Comparison of ENCODE assay signal across 1 cellular context in the genomic region with DNA sequence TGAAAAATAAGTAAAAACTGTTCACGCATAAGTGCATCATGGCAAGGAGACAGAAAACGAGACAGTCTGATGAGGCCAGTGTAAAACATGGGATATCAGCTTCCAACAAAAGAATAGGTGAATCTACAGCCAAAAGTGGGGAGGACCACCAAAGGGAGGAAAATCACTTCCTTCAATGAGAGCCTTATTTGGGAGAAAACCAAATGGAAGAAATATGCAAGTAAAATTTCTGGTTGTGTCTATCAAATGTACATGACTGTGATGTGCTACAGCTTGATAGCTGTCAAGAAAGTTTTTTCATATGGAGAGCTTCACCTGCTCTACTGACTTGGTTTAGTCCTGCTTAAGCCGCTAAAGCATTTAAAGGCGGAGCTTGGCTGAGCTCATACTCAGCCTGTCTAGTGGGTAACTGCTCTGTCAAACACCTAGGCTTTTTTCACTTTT.
A peak's percentile ranks its signal among the peaks of the same experiment; 100 is the strongest.
TF ChIP-seq lines count a peak whose summit lies in the region.

No MANE protein-coding gene starts in this region.

TF ChIP-seq in K562, 482 proteins besides CTCF, POLR2A, EP300 and RAD21 (continued from another document):
- TF ChIP-seq, protein P1, sequence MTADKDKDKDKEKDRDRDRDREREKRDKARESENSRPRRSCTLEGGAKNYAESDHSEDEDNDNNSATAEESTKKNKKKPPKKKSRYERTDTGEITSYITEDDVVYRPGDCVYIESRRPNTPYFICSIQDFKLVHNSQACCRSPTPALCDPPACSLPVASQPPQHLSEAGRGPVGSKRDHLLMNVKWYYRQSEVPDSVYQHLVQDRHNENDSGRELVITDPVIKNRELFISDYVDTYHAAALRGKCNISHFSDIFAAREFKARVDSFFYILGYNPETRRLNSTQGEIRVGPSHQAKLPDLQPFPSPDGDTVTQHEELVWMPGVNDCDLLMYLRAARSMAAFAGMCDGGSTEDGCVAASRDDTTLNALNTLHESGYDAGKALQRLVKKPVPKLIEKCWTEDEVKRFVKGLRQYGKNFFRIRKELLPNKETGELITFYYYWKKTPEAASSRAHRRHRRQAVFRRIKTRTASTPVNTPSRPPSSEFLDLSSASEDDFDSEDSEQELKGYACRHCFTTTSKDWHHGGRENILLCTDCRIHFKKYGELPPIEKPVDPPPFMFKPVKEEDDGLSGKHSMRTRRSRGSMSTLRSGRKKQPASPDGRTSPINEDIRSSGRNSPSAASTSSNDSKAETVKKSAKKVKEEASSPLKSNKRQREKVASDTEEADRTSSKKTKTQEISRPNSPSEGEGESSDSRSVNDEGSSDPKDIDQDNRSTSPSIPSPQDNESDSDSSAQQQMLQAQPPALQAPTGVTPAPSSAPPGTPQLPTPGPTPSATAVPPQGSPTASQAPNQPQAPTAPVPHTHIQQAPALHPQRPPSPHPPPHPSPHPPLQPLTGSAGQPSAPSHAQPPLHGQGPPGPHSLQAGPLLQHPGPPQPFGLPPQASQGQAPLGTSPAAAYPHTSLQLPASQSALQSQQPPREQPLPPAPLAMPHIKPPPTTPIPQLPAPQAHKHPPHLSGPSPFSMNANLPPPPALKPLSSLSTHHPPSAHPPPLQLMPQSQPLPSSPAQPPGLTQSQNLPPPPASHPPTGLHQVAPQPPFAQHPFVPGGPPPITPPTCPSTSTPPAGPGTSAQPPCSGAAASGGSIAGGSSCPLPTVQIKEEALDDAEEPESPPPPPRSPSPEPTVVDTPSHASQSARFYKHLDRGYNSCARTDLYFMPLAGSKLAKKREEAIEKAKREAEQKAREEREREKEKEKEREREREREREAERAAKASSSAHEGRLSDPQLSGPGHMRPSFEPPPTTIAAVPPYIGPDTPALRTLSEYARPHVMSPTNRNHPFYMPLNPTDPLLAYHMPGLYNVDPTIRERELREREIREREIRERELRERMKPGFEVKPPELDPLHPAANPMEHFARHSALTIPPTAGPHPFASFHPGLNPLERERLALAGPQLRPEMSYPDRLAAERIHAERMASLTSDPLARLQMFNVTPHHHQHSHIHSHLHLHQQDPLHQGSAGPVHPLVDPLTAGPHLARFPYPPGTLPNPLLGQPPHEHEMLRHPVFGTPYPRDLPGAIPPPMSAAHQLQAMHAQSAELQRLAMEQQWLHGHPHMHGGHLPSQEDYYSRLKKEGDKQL (CRISPR knock-in tag; IDR thresholded peaks at IDR 0.05; ENCODE audit: borderline replicate concordance) = no peak
- no peak for TF ChIP-seq BDP1 (IDR thresholded peaks at IDR 0.05; ENCODE audit: insufficient read depth, insufficient read length)
- TF ChIP-seq MNT (conservative IDR thresholded peaks at IDR 0.05) = peak in 1 of 2 experiments; percentile 27; a peak in 1 of 4 replicates
- TF ChIP-seq, protein P2, sequence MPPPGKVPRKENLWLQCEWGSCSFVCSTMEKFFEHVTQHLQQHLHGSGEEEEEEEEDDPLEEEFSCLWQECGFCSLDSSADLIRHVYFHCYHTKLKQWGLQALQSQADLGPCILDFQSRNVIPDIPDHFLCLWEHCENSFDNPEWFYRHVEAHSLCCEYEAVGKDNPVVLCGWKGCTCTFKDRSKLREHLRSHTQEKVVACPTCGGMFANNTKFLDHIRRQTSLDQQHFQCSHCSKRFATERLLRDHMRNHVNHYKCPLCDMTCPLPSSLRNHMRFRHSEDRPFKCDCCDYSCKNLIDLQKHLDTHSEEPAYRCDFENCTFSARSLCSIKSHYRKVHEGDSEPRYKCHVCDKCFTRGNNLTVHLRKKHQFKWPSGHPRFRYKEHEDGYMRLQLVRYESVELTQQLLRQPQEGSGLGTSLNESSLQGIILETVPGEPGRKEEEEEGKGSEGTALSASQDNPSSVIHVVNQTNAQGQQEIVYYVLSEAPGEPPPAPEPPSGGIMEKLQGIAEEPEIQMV (tag; conservative IDR thresholded peaks at IDR 0.05; ENCODE audit: low read depth) = no peak
- TF ChIP-seq CTBP1 (IDR thresholded peaks at IDR 0.05; ENCODE audit: borderline replicate concordance) = peak; percentile 16; the same call in 1 of the 2 replicates
- TF ChIP-seq, protein P3, sequence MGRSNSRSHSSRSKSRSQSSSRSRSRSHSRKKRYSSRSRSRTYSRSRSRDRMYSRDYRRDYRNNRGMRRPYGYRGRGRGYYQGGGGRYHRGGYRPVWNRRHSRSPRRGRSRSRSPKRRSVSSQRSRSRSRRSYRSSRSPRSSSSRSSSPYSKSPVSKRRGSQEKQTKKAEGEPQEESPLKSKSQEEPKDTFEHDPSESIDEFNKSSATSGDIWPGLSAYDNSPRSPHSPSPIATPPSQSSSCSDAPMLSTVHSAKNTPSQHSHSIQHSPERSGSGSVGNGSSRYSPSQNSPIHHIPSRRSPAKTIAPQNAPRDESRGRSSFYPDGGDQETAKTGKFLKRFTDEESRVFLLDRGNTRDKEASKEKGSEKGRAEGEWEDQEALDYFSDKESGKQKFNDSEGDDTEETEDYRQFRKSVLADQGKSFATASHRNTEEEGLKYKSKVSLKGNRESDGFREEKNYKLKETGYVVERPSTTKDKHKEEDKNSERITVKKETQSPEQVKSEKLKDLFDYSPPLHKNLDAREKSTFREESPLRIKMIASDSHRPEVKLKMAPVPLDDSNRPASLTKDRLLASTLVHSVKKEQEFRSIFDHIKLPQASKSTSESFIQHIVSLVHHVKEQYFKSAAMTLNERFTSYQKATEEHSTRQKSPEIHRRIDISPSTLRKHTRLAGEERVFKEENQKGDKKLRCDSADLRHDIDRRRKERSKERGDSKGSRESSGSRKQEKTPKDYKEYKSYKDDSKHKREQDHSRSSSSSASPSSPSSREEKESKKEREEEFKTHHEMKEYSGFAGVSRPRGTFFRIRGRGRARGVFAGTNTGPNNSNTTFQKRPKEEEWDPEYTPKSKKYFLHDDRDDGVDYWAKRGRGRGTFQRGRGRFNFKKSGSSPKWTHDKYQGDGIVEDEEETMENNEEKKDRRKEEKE (IDR thresholded peaks at IDR 0.05; ENCODE audit: borderline replicate concordance in 1 of 2, control insufficient read depth in 1 of 2, low read depth in 2 of 2, low read length in 1 of 2) = peak in 1 of 2 experiments; percentile 96; a peak in 2 of 4 replicates
- 0 out of 2 replicates have a peak, but pooled peaks have one; percentile 8 for TF ChIP-seq ZNF384 (IDR thresholded peaks at IDR 0.05; ENCODE audit: low read depth, low read length)
- 0 out of 2 replicates have a peak, but pooled peaks have one; percentile 47 for TF ChIP-seq SREBF1 (IDR thresholded peaks at IDR 0.05; ENCODE audit: borderline replicate concordance, low read depth, low read length)
- TF ChIP-seq SP2 (IDR thresholded peaks at IDR 0.05; ENCODE audit: extremely low read depth, low read depth, low read length, poor library complexity, severe bottlenecking) = no peak
- TF ChIP-seq CREBBP (IDR thresholded peaks at IDR 0.05; ENCODE audit: low read depth, low read length) = no peak
- TF ChIP-seq ZNF764 (CRISPR knock-in tag; IDR thresholded peaks at IDR 0.05; ENCODE audit: low read depth) = no peak
- TF ChIP-seq KAT8 (IDR thresholded peaks at IDR 0.05; ENCODE audit: low read depth) = no peak
- no peak for TF ChIP-seq ZNF140 (CRISPR knock-in tag; IDR thresholded peaks at IDR 0.05)
- no peak for TF ChIP-seq RNF2 (IDR thresholded peaks at IDR 0.05)
- peak in 1 of 2 experiments; percentile 99; a peak in 2 of 4 replicates for TF ChIP-seq FOXK2 (conservative IDR thresholded peaks at IDR 0.05 in 1 of 2, IDR thresholded peaks at IDR 0.05 in 1 of 2; ENCODE audit: low read depth in 2 of 2)
- TF ChIP-seq FOXM1 (IDR thresholded peaks at IDR 0.05; ENCODE audit: low read depth) = peak; percentile 38; the same call in 1 of the 2 replicates
- no peak for TF ChIP-seq FOXM1 (CRISPR knock-in tag; IDR thresholded peaks at IDR 0.05; ENCODE audit: low read depth)
- no peak for TF ChIP-seq ZNF316 (IDR thresholded peaks at IDR 0.05)
- TF ChIP-seq, protein P4, sequence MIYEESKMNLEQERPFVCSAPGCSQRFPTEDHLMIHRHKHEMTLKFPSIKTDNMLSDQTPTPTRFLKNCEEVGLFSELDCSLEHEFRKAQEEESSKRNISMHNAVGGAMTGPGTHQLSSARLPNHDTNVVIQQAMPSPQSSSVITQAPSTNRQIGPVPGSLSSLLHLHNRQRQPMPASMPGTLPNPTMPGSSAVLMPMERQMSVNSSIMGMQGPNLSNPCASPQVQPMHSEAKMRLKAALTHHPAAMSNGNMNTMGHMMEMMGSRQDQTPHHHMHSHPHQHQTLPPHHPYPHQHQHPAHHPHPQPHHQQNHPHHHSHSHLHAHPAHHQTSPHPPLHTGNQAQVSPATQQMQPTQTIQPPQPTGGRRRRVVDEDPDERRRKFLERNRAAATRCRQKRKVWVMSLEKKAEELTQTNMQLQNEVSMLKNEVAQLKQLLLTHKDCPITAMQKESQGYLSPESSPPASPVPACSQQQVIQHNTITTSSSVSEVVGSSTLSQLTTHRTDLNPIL (CRISPR knock-in tag; IDR thresholded peaks at IDR 0.05) = no peak
